In the genomic region with DNA sequence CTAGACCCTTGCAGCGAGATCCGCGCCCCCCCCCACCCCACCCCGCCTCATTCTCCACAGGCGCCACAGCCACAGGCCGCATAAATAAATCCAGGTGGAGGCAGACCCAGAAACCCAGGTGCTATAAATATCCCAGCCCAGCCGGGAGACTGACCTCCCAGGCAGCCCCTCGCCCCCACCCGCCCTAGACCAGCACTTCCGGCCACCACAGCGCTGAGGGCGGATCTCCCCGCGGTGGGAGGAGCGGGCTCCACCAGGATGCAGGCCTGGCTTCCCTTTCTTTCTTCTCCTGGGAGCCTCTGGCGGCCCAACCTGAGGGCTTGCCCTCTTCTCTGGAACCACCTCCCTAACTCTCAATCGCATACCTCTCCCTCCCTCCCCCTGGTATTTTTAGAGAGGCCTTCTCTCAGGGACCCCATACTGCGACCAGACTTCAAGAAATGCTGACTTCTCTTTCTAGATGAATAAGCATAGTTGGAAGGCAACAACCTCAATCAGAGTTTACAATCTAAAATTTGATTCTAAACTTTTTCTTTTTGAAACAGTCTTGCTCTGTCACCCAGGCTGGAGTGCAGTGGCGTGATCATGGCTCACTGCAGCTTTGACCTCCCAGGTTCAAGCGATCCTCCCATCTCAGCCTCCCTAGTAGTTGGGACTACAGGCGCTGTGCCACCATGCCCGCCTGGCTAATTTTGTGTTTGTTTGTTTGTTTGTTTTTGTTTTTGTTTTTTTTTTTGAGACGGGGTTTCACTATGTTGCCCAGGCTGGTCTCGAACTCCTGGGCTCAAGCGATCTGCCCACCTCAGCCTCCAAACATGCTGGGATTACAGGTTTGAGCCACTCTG, we compare ENCODE assay signal across 7 cellular contexts.
DNase-seq lines count a peak whose midpoint lies in the region; ATAC-seq and TF ChIP-seq lines count a peak whose summit lies in the region.

No MANE protein-coding gene starts in this region.

- H3K4me1 Mint-ChIP-seq in stimulated activated naive CD8-positive, alpha-beta T cell treated with anti-CD3 and anti-CD28 coated beads, Interleukin-15, amount 100 ng/mL, for 72 hours, result peaks cover 45% of the 10 kb centered on the region

- in situ Hi-C loops in astrocyte of the spinal cord (cut with HindIII; ENCODE audit: low sequenced_read_pairs), result no loop called here

- no peaks in the 10 kb centered on the region for H3K27me3 Mint-ChIP-seq in stimulated activated naive CD8-positive, alpha-beta T cell treated with anti-CD3 and anti-CD28 coated beads, Interleukin-15, amount 100 ng/mL, for 72 hours

- no peak overlapping the region for H3K4me3 ChIP-seq in astrocyte of the spinal cord (ENCODE audit: low read depth, low read length)

- H3K9me3 Mint-ChIP-seq in stimulated activated naive CD8-positive, alpha-beta T cell treated with anti-CD3 and anti-CD28 coated beads, Interleukin-15, amount 100 ng/mL, for 72 hours, result peaks cover 12 to 15% of the 10 kb centered on the region in 2 donors

- H3K27me3 ChIP-seq in layer of hippocampus (ENCODE audit: control insufficient read depth, insufficient read depth, low read length), result no peaks in the 10 kb centered on the region

- no peak for TF ChIP-seq CTCF in astrocyte of the spinal cord (IDR thresholded peaks at IDR 0.05; ENCODE audit: low read depth, low read length)

- DNase-seq in HuH-7 (ENCODE audit: low spot score) (peak; percentile 80), astrocyte of the spinal cord (ENCODE audit: low read depth, low spot score) (peak; percentile 80), middle frontal gyrus (ENCODE audit: extremely low spot score, low spot score) (no peak), DMS 273 (lab: John Stamatoyannopoulos, UW; ENCODE audit: unreplicated experiment) (no peak)
- DNase-seq in stimulated activated naive CD8-positive, alpha-beta T cell treated with anti-CD3 and anti-CD28 coated beads, Interleukin-15, amount 100 ng/mL, for 72 hours, result peak in 1 of 2 donors; percentile 37

- peak overlapping the region; percentile 96 to 97 for H3K27ac Mint-ChIP-seq in stimulated activated naive CD8-positive, alpha-beta T cell treated with anti-CD3 and anti-CD28 coated beads, Interleukin-15, amount 100 ng/mL, for 72 hours

- H3K27ac ChIP-seq in layer of hippocampus (ENCODE audit: low read depth, low read length), result peak overlapping the region; percentile 76

- H3K4me3 Mint-ChIP-seq in stimulated activated naive CD8-positive, alpha-beta T cell treated with anti-CD3 and anti-CD28 coated beads, Interleukin-15, amount 100 ng/mL, for 72 hours, result peak overlapping the region; percentile 80 to 84

- peak; percentile 2 for ATAC-seq in GM19395 (IDR thresholded peaks at IDR 0.05; ENCODE audit: unreplicated experiment)
- ATAC-seq in stimulated activated naive CD8-positive, alpha-beta T cell treated with anti-CD3 and anti-CD28 coated beads, Interleukin-15, amount 100 ng/mL, for 72 hours, result peak; percentile 1

Comparison
In these comparisons a context has a peak if more than half of its experiments do, and no peak if none do; other contexts are left out.
1. DNase-seq: peak in HuH-7 (single experiment) and astrocyte of the spinal cord (single experiment); none in middle frontal gyrus (single experiment) and DMS 273 (single experiment).